18 cellular contexts compared by ENCODE assay signal in genomic region chr6:147158881-147159280, GRCh38. TPM values are rescaled to one million over a fixed set of nuclear protein-coding genes. Genes with fewer than 3 reads are reported as not detected.
A peak's percentile ranks its signal among the peaks of the same experiment; 100 is the strongest.
DNase-seq lines count a peak whose midpoint lies in the region; ATAC-seq and TF ChIP-seq lines count a peak whose summit lies in the region.
"Had no signal": no experiment of that assay in that cellular context is flagged by ENCODE, and none has a peak within 500 bp of the region (broad histone marks: within the 10 kb centered on the region; RNA-seq: fewer than 3 reads in every experiment).

No MANE protein-coding gene starts in this region.

- ATAC-seq in activated T-cell treated with anti-CD3 and anti-CD28 coated beads, Interleukin-2, amount 50 U/mL, for 72 hours (replicated peaks in 1 of 2), result no peak
- ATAC-seq: Panc1 had no signal

- no peaks in the 10 kb centered on the region for H3K9me3 Mint-ChIP-seq in activated T-cell treated with anti-CD3 and anti-CD28 coated beads, Interleukin-2, amount 50 U/mL, for 72 hours
- H3K9me3 Mint-ChIP-seq: H9 had no signal

- H3K4me3 ChIP-seq in GM23248, result no peak overlapping the region
- peak overlapping the region in 1 of 2 experiments; percentile 8 for H3K4me3 ChIP-seq in neutrophil (ENCODE audit: low read depth in 1 of 2, low read length in 1 of 2)
- H3K4me3 ChIP-seq in esophagus squamous epithelium, result no peak overlapping the region
- H3K4me3 ChIP-seq: SK-N-MC had no signal

- H4K20me1 ChIP-seq in GM23248 (ENCODE audit: insufficient read depth), result no peaks in the 10 kb centered on the region

- no peak for TF ChIP-seq POLR2A in esophagus squamous epithelium (IDR thresholded peaks at IDR 0.05)

- H3K4me1 Mint-ChIP-seq in activated T-cell treated with anti-CD3 and anti-CD28 coated beads, Interleukin-2, amount 50 U/mL, for 72 hours (ENCODE audit: low read depth), result no peaks in the 10 kb centered on the region
- H3K4me1 Mint-ChIP-seq: B cell; CD4-positive, CD25-positive, alpha-beta regulatory T cell; H9 had no signal

- H3K9me3 ChIP-seq in GM23248 (ENCODE audit: low read depth) (no peaks in the 10 kb centered on the region), neutrophil (no peaks in the 10 kb centered on the region), esophagus squamous epithelium (no peaks in the 10 kb centered on the region)

- H3F3A ChIP-seq in GM23248 (ENCODE audit: insufficient read depth), result no peaks in the 10 kb centered on the region

- H2AFZ ChIP-seq in GM23248, result peak overlapping the region; percentile 39; the same call in 1 of the 2 replicates

- no peaks in the 10 kb centered on the region for H3K79me2 ChIP-seq in GM23248 (ENCODE audit: insufficient read depth)

- H3K4me1 ChIP-seq in GM23248 (ENCODE audit: insufficient read depth), result peaks cover 16% of the 10 kb centered on the region
- peaks cover 57 to 66% of the 10 kb centered on the region in 2 experiments for H3K4me1 ChIP-seq in neutrophil (ENCODE audit: control insufficient read depth in 1 of 2, insufficient read depth in 1 of 2, low read depth in 1 of 2, low read length in 1 of 2)
- H3K4me1 ChIP-seq in esophagus squamous epithelium, result peaks cover 0 to 11% (median 0%) of the 10 kb centered on the region in 3 donors

- peaks cover 10% of the 10 kb centered on the region for H3K27me3 Mint-ChIP-seq in activated T-cell treated with anti-CD3 and anti-CD28 coated beads, Interleukin-2, amount 50 U/mL, for 72 hours (ENCODE audit: low read depth)

- H3K4me2 ChIP-seq in GM23248 (ENCODE audit: unreplicated experiment), result no peak overlapping the region

- WGBS in GM23248 (ENCODE audit: low coverage in 1 of 2, low lambda C conversion rate in 2 of 2, missing lambda C conversion rate in 2 of 2), 2 experiments, result 94 to 98% methylated on average over 2 of the region's 2 CpGs
- WGBS in esophagus squamous epithelium, 2 donors, result 64 to 83% methylated on average over 2 of the region's 2 CpGs

- H3K27me3 ChIP-seq in GM23248 (replicated peaks; ENCODE audit: insufficient read depth) (no peaks in the 10 kb centered on the region), neutrophil (no peaks in the 10 kb centered on the region), esophagus squamous epithelium (no peaks in the 10 kb centered on the region)

- no peak overlapping the region for H3K4me3 Mint-ChIP-seq in activated T-cell treated with anti-CD3 and anti-CD28 coated beads, Interleukin-2, amount 50 U/mL, for 72 hours
- H3K4me3 Mint-ChIP-seq: B cell; CD4-positive, CD25-positive, alpha-beta regulatory T cell; H9 had no signal

- TF ChIP-seq CTCF in neutrophil (IDR thresholded peaks at IDR 0.05), result no peak
- no peak for TF ChIP-seq CTCF in esophagus squamous epithelium (IDR thresholded peaks at IDR 0.05)

- no peak overlapping the region for H3K27ac ChIP-seq in GM23248
- H3K27ac ChIP-seq in neutrophil, result peak overlapping the region; percentile 79
- no peak overlapping the region for H3K27ac ChIP-seq in esophagus squamous epithelium
- H3K27ac ChIP-seq: SK-N-MC had no signal

- intact Hi-C loops in esophagus squamous epithelium (cut with DNase I), result no loop called here

- no peaks in the 10 kb centered on the region for H3K36me3 Mint-ChIP-seq in activated T-cell treated with anti-CD3 and anti-CD28 coated beads, Interleukin-2, amount 50 U/mL, for 72 hours (ENCODE audit: insufficient read depth in 2 of 2)
- H3K36me3 Mint-ChIP-seq: CD4-positive, CD25-positive, alpha-beta regulatory T cell had no signal

- no peak overlapping the region for H3K9ac ChIP-seq in GM23248

- no peak overlapping the region for H3K27ac Mint-ChIP-seq in activated T-cell treated with anti-CD3 and anti-CD28 coated beads, Interleukin-2, amount 50 U/mL, for 72 hours
- H3K27ac Mint-ChIP-seq: B cell; CD4-positive, CD25-positive, alpha-beta regulatory T cell; H9 had no signal

- DNase-seq in GM23248 (no peak), MV-4-11 (lab: John Stamatoyannopoulos, UW) (peak; percentile 7), SIG-M5 treated with dmso at 0.1 percent for 504 hours (lab: John Stamatoyannopoulos, UW; ENCODE audit: unreplicated experiment) (peak; percentile 53), esophagus squamous epithelium (lab: John Stamatoyannopoulos, UW) (no peak), 8988T (no peak)
- no peak for DNase-seq in activated CD4-positive, alpha-beta T cell treated with anti-CD3 and anti-CD28 coated beads, Interleukin-2, amount 50 U/mL, for 1 hour
- DNase-seq in activated T-cell treated with anti-CD3 and anti-CD28 coated beads, Interleukin-2, amount 50 U/mL, for 72 hours, result no peak
- DNase-seq: ACHN; CD4-positive, CD25-positive, alpha-beta regulatory T cell; H9; NCI-H1105 treated with DMSO at 0.1 percent for 48 hours; NCI-H1694 treated with DMSO at 0.1 percent for 48 hours; NCI-H345; NCI-H526 had no signal

- no peaks in the 10 kb centered on the region for H3K36me3 ChIP-seq in GM23248 (ENCODE audit: low read depth)
- no peaks in the 10 kb centered on the region for H3K36me3 ChIP-seq in neutrophil
- H3K36me3 ChIP-seq in esophagus squamous epithelium, result no peaks in the 10 kb centered on the region

- H3K9me2 ChIP-seq in GM23248 (ENCODE audit: insufficient read depth), result no peaks in the 10 kb centered on the region

- in situ Hi-C loops in GM23248 (cut with MboI), result no loop called here

RNA-seq across cellular contexts. Expression of gene STXBP5, which starts 45.3 kb away (rescaled TPM):
- total RNA-seq in GM23248 (2014; rRNA removed; shearing (Covaris generic)), result 28.7 and 49.9 TPM in 2 replicates
- polyA plus RNA-seq in GM23248 (2016; fragmentation: Nextera tagmentation; extraction: Ambion mirVana), result 4.4 and 4.9 TPM in 2 replicates
- total RNA-seq in esophagus squamous epithelium, result 10 to 100 TPM; 25.6 to 40.0 (median 30.4) TPM
- total RNA-seq in activated T-cell treated with anti-CD3 and anti-CD28 coated beads, Interleukin-2, amount 50 U/mL, for 72 hours, result 10 to 100 TPM; 22.1 to 28.7 TPM

Comparison
In these comparisons a context has a peak if more than half of its experiments do, and no peak if none do; other contexts are left out.
1. DNase-seq: peak in MV-4-11 (single experiment) and SIG-M5 treated with dmso at 0.1 percent for 504 hours (single experiment); none in GM23248 (single experiment), esophagus squamous epithelium (single experiment), activated CD4-positive, alpha-beta T cell treated with anti-CD3 and anti-CD28 coated beads, Interleukin-2, amount 50 U/mL, for 1 hour (single experiment), activated T-cell treated with anti-CD3 and anti-CD28 coated beads, Interleukin-2, amount 50 U/mL, for 72 hours (0 of 2) and 8988T (single experiment).